In genomic region chr14:37170237-37170636, GRCh38 we compare ENCODE assay signal across 20 cellular contexts. TPM values are rescaled to one million over a fixed set of nuclear protein-coding genes. Genes with fewer than 3 reads are reported as not detected.
"Had no signal": no experiment of that assay in that cellular context is flagged by ENCODE, and none has a peak within 500 bp of the region (broad histone marks: within the 10 kb centered on the region; RNA-seq: fewer than 3 reads in every experiment).

No MANE protein-coding gene starts in this region.

- H3K36me3 Mint-ChIP-seq: activated naive CD8-positive, alpha-beta T cell treated with anti-CD3 and anti-CD28 coated beads, Interleukin-2, amount 10 ng/mL, durations not matched to agents 7 days and 5 days; mesothelial cell of epicardium had no signal

- H3K9me3 ChIP-seq: breast epithelium, gastrocnemius medialis, heart right ventricle, pancreas, stomach, thoracic aorta had no signal

- H3K4me1 ChIP-seq: breast epithelium had no signal

- H3K27ac ChIP-seq: breast epithelium, gastrocnemius medialis, heart right ventricle, pancreas, stomach, thoracic aorta had no signal

- H3K4me1 Mint-ChIP-seq: activated CD4-positive, alpha-beta T cell treated with anti-CD3 and anti-CD28 coated beads, Interleukin-2, amount 10 ng/mL, durations not matched to agents 24 days and 14 days; activated naive CD8-positive, alpha-beta T cell treated with anti-CD3 and anti-CD28 coated beads, Interleukin-2, amount 10 ng/mL, durations not matched to agents 7 days and 5 days had no signal

- DNase-seq: activated B cell treated with CpG ODN at 0.5 μM for 24 hours; activated CD4-positive, alpha-beta T cell treated with anti-CD3 and anti-CD28 coated beads, Interleukin-2, amount 10 ng/mL, durations not matched to agents 24 days and 14 days; activated CD8-positive, alpha-beta memory T cell treated with anti-CD3 and anti-CD28 coated beads for 24 hours; activated naive CD4-positive, alpha-beta T cell; activated naive CD8-positive, alpha-beta T cell treated with anti-CD3 and anti-CD28 coated beads, Interleukin-2, amount 10 ng/mL, durations not matched to agents 7 days and 5 days; anterior cingulate cortex; endodermal cell; gastrocnemius medialis; heart right ventricle; left colon; pancreas; stimulated activated CD4-positive, alpha-beta T cell treated with anti-CD3 and anti-CD28 coated beads, Interleukin-12 subunit alpha, Interleukin-12 subunit beta, amount 100 ng/mL, for 4 hours; stimulated activated CD4-positive, alpha-beta T cell treated with anti-CD3 and anti-CD28 coated beads, Interleukin-2, amount 100 ng/mL, for 24 hours; stomach; T-helper 2 cell had no signal

- H3K27ac Mint-ChIP-seq: activated B cell treated with CpG ODN at 0.5 μM for 24 hours; activated CD4-positive, alpha-beta T cell treated with anti-CD3 and anti-CD28 coated beads, Interleukin-2, amount 10 ng/mL, durations not matched to agents 24 days and 14 days; activated naive CD8-positive, alpha-beta T cell treated with anti-CD3 and anti-CD28 coated beads, Interleukin-2, amount 10 ng/mL, durations not matched to agents 7 days and 5 days; endodermal cell; mesothelial cell of epicardium had no signal

- H3K4me3 ChIP-seq: breast epithelium, gastrocnemius medialis, heart right ventricle, lung, pancreas, stomach, thoracic aorta had no signal

- H3K9me3 Mint-ChIP-seq: activated B cell treated with CpG ODN at 0.5 μM for 24 hours; activated CD4-positive, alpha-beta T cell treated with anti-CD3 and anti-CD28 coated beads, Interleukin-2, amount 10 ng/mL, durations not matched to agents 24 days and 14 days; endodermal cell; mesothelial cell of epicardium had no signal

- H3K36me3 ChIP-seq: breast epithelium, gastrocnemius medialis, heart right ventricle, pancreas, stomach, thoracic aorta had no signal

- H3K27me3 ChIP-seq: breast epithelium, gastrocnemius medialis, pancreas had no signal

- H3K4me3 Mint-ChIP-seq: activated B cell treated with CpG ODN at 0.5 μM for 24 hours; activated CD4-positive, alpha-beta T cell treated with anti-CD3 and anti-CD28 coated beads, Interleukin-2, amount 10 ng/mL, durations not matched to agents 24 days and 14 days; activated naive CD8-positive, alpha-beta T cell treated with anti-CD3 and anti-CD28 coated beads, Interleukin-2, amount 10 ng/mL, durations not matched to agents 7 days and 5 days; endodermal cell; mesothelial cell of epicardium had no signal

- ATAC-seq: gastrocnemius medialis, heart right ventricle, left colon, pancreas had no signal

- FAIRE-seq: pancreas, TTC549 had no signal

RNA-seq across cellular contexts. Expression of gene SLC25A21, which starts 2.2 kb away (rescaled TPM):
- total RNA-seq: activated B cell treated with CpG ODN at 0.5 μM for 24 hours; activated CD4-positive, alpha-beta T cell treated with anti-CD3 and anti-CD28 coated beads, Interleukin-2, amount 10 ng/mL, durations not matched to agents 24 days and 14 days; activated naive CD8-positive, alpha-beta T cell treated with anti-CD3 and anti-CD28 coated beads, Interleukin-2, amount 10 ng/mL, durations not matched to agents 7 days and 5 days had no signal

RNA-seq across cellular contexts. Expression of gene MIPOL1, which starts 27.5 kb away (rescaled TPM):
- total RNA-seq: activated B cell treated with CpG ODN at 0.5 μM for 24 hours; activated CD4-positive, alpha-beta T cell treated with anti-CD3 and anti-CD28 coated beads, Interleukin-2, amount 10 ng/mL, durations not matched to agents 24 days and 14 days; activated naive CD8-positive, alpha-beta T cell treated with anti-CD3 and anti-CD28 coated beads, Interleukin-2, amount 10 ng/mL, durations not matched to agents 7 days and 5 days had no signal
